8 cellular contexts compared by ENCODE assay signal in genomic region chr3:168997488-168997887, GRCh38.
"Had no signal": no experiment of that assay in that cellular context is flagged by ENCODE, and none has a peak within 500 bp of the region (broad histone marks: within the 10 kb centered on the region; RNA-seq: fewer than 3 reads in every experiment).

No MANE protein-coding gene starts in this region.

- H3K9ac ChIP-seq: KMS-11 had no signal

- H3K9me3 ChIP-seq: HAP-1 had no signal

- H3K4me3 ChIP-seq: GM23338, HAP-1 had no signal

- DNase-seq: H7, HFFc6, KBM-7 had no signal

- FAIRE-seq: HTR-8/SVneo had no signal

- H3K36me3 ChIP-seq: HAP-1 had no signal

- ATAC-seq: GM23338, HCT116 had no signal

- H2AFZ ChIP-seq: GM23338 had no signal

- H3K4me2 ChIP-seq: GM23338, KMS-11 had no signal

- H3K27ac ChIP-seq: KMS-11 had no signal
